8 cellular contexts compared by ENCODE assay signal in genomic region chr19:48445606-48446481, GRCh38. TPM values are rescaled to one million over a fixed set of nuclear protein-coding genes. Genes with fewer than 3 reads are reported as not detected.
DNase-seq lines count a peak whose midpoint lies in the region; ATAC-seq, FAIRE-seq and TF ChIP-seq lines count a peak whose summit lies in the region.

GRWD1 (plus strand) TSS chr19:48445983; CDS start chr19:48446006, 23 bp downstream.

- H3K36me3 ChIP-seq in Loucy (ENCODE audit: insufficient read depth, low read length) = peaks cover 14% of the 10 kb centered on the region; the same call in 1 of the 2 replicates

- H3K4me3 ChIP-seq in Loucy (ENCODE audit: low read length, poor library complexity, severe bottlenecking) = peak within 1 kb of the TSS; percentile 92
- H3K4me3 ChIP-seq in fibroblast of pulmonary artery (replicated peaks; ENCODE audit: low read depth, low read length) = peak within 1 kb of the TSS; percentile 99

- peak within 1 kb of the TSS; percentile 99 for H3K4me2 ChIP-seq in Loucy (ENCODE audit: low read depth, low read length, poor library complexity, severe bottlenecking)

- H3K36me3 Mint-ChIP-seq in natural killer cell treated with Interleukin-12 subunit alpha and Interleukin-12 subunit beta and Interleukin-15 and Interleukin-18, amount 100 ng/mL, for 72 hours = peaks cover 16% of the 10 kb centered on the region

- peak; percentile 95 for FAIRE-seq in H54 (lab: Jason Lieb, UNC)

- H3K9ac ChIP-seq in Loucy (ENCODE audit: low read depth, low read length, poor library complexity, severe bottlenecking) = peak within 1 kb of the TSS; percentile 84

- H4K20me1 ChIP-seq in Loucy (ENCODE audit: insufficient read depth, low read length, poor library complexity, severe bottlenecking) = peaks cover 7% of the 10 kb centered on the region

- no peaks in the 10 kb centered on the region for H3K9me3 Mint-ChIP-seq in natural killer cell treated with Interleukin-12 subunit alpha and Interleukin-12 subunit beta and Interleukin-15 and Interleukin-18, amount 100 ng/mL, for 72 hours

- peak; percentile 95 for ATAC-seq in natural killer cell treated with Interleukin-12 subunit alpha and Interleukin-12 subunit beta and Interleukin-15 and Interleukin-18, amount 100 ng/mL, for 72 hours
- peak; percentile 94 for ATAC-seq in stimulated activated naive CD8-positive, alpha-beta T cell treated with anti-CD3 and anti-CD28 coated beads, Interleukin-15, Interleukin-2, amounts not matched to agents 100 U/mL and 50 U/mL, for 24 hours

- H3K27me3 Mint-ChIP-seq in natural killer cell treated with Interleukin-12 subunit alpha and Interleukin-12 subunit beta and Interleukin-15 and Interleukin-18, amount 100 ng/mL, for 72 hours = peaks cover 18 to 20% of the 10 kb centered on the region in 2 donors

- DNase-seq in Daoy (ENCODE audit: low read depth) (peak; percentile 98), H54 (ENCODE audit: insufficient read length, low spot score) (peak; percentile 95), fibroblast of pulmonary artery (ENCODE audit: low read depth) (peak; percentile 98)
- DNase-seq in activated T-helper 9 cell treated with anti-CD3 and anti-CD28 coated beads, Interleukin-2, amount 50 U/mL, for 16 hours (ENCODE audit: low read depth) = peak; percentile 90
- DNase-seq in natural killer cell treated with Interleukin-12 subunit alpha and Interleukin-12 subunit beta and Interleukin-15 and Interleukin-18, amount 100 ng/mL, for 72 hours (ENCODE audit: low spot score) = peak; percentile 91
- peak; percentile 92 for DNase-seq in stimulated activated naive CD8-positive, alpha-beta T cell treated with anti-CD3 and anti-CD28 coated beads, Interleukin-15, Interleukin-2, amounts not matched to agents 100 U/mL and 50 U/mL, for 24 hours

- H3K9me2 ChIP-seq in Loucy (replicated peaks; ENCODE audit: low read depth, low read length) = no peaks in the 10 kb centered on the region

- peaks cover 21 to 31% of the 10 kb centered on the region in 2 donors for H3K4me1 Mint-ChIP-seq in natural killer cell treated with Interleukin-12 subunit alpha and Interleukin-12 subunit beta and Interleukin-15 and Interleukin-18, amount 100 ng/mL, for 72 hours (ENCODE audit: low read depth in 2 of 2)

- H3K79me2 ChIP-seq in Loucy (ENCODE audit: insufficient read depth, low read length) = peaks cover 28% of the 10 kb centered on the region

- H3K4me1 ChIP-seq in Loucy (ENCODE audit: insufficient read depth, low read length, poor library complexity, severe bottlenecking) = peaks cover 11% of the 10 kb centered on the region

- peak within 1 kb of the TSS; percentile 65 for H2AFZ ChIP-seq in Loucy (ENCODE audit: low read length)

- no peaks in the 10 kb centered on the region for H3K27me3 ChIP-seq in Loucy (ENCODE audit: insufficient read depth, low read length, poor library complexity, severe bottlenecking)

- no peaks in the 10 kb centered on the region for H3K9me3 ChIP-seq in Loucy (ENCODE audit: insufficient read depth, low read depth, low read length)

- peak within 1 kb of the TSS; percentile 86 to 98 for H3K27ac Mint-ChIP-seq in natural killer cell treated with Interleukin-12 subunit alpha and Interleukin-12 subunit beta and Interleukin-15 and Interleukin-18, amount 100 ng/mL, for 72 hours

- TF ChIP-seq CTCF in Loucy (conservative IDR thresholded peaks at IDR 0.05; ENCODE audit: low read length) (peak; percentile 16; the same call in 1 of the 2 replicates), fibroblast of pulmonary artery (IDR thresholded peaks at IDR 0.05; ENCODE audit: low read length, missing control alignments) (no peak)

- peak within 1 kb of the TSS; percentile 93 for H3K4me3 Mint-ChIP-seq in natural killer cell treated with Interleukin-12 subunit alpha and Interleukin-12 subunit beta and Interleukin-15 and Interleukin-18, amount 100 ng/mL, for 72 hours

- H3F3A ChIP-seq in Loucy (ENCODE audit: low read depth) = no peaks in the 10 kb centered on the region

- peak; percentile 55 for TF ChIP-seq POLR2A in H54 (IDR thresholded peaks at IDR 0.05; ENCODE audit: low read depth, low read length)
- peak; percentile 86 for TF ChIP-seq POLR2A in Raji (IDR thresholded peaks at IDR 0.05; ENCODE audit: insufficient read depth, low read depth, low read length)

RNA-seq across cellular contexts. Expression of gene GRWD1, which starts in this region (rescaled TPM):
- 108 and 129 TPM in 2 replicates for total RNA-seq in Daoy (2014; rRNA removed; shearing (Covaris generic))
- total RNA-seq in natural killer cell treated with Interleukin-12 subunit alpha and Interleukin-12 subunit beta and Interleukin-15 and Interleukin-18, amount 100 ng/mL, for 72 hours = 100 to 1,000 TPM in 1 of 2 donors, 10 to 100 TPM in 1; 60.6 to 104 TPM

Comparison
In these comparisons a context has a peak if more than half of its experiments do, and no peak if none do; other contexts are left out.
1. Peak in every context shown above with its lines: DNase-seq, ATAC-seq and H3K4me3 ChIP-seq.